1 cellular context compared by ENCODE assay signal in the genomic region with DNA sequence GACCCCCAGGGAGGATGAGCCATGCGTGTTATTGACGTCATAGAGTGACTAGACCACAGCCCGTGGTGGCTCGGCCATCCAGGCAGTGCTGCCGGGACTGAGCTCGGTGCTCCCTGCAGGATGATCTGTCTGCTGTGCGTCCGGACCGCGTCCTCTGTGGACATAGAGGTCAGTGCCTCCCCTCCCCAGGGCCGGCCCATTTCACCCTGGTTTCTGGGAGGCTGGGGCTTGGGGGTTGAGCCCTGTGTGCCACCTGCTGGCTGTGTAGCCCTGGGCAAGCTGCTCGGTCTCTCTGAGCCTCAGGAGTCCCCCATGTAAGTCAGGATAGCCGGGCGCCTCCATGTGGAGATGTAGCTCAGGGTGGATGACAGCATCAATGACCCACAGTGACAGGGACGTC.
TF ChIP-seq lines count a peak whose summit lies in the region.

No MANE protein-coding gene starts in this region.

TF ChIP-seq in SK-N-SH, 30 proteins besides CTCF, POLR2A, EP300 and RAD21 (continued from another document):
- TF ChIP-seq, protein P1, sequence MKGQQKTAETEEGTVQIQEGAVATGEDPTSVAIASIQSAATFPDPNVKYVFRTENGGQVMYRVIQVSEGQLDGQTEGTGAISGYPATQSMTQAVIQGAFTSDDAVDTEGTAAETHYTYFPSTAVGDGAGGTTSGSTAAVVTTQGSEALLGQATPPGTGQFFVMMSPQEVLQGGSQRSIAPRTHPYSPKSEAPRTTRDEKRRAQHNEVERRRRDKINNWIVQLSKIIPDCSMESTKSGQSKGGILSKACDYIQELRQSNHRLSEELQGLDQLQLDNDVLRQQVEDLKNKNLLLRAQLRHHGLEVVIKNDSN (IDR thresholded peaks at IDR 0.05; ENCODE audit: borderline replicate concordance, low read depth): no peak
- TF ChIP-seq, protein P2, sequence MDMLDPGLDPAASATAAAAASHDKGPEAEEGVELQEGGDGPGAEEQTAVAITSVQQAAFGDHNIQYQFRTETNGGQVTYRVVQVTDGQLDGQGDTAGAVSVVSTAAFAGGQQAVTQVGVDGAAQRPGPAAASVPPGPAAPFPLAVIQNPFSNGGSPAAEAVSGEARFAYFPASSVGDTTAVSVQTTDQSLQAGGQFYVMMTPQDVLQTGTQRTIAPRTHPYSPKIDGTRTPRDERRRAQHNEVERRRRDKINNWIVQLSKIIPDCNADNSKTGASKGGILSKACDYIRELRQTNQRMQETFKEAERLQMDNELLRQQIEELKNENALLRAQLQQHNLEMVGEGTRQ (IDR thresholded peaks at IDR 0.05; ENCODE audit: borderline replicate concordance, low read depth, low read length): no peak
- TF ChIP-seq RCOR1 (IDR thresholded peaks at IDR 0.05; ENCODE audit: low read length): no peak
- no peak for TF ChIP-seq RFX5 (IDR thresholded peaks at IDR 0.05; ENCODE audit: low read length)
